Comparison of ENCODE assay signal across 23 cellular contexts in the genomic region with DNA sequence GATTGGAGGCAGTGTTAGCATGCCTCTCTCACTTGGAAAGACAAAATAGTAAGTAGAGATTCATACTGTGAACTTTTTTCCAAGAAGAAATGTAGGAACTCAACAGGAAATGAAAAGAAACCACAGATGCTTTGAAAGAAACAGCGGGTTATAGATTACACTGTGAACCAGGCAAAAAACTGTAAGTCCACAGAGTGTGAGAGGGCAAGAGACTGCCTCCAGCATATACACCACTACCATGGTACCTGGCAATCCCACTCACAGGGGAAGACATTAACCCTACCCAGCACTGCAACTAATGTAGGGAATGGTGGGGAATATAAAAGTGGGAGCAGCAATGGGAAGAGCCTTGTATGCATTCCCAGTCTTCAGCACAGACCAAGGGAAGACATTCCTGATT.
"Had no signal": no experiment of that assay in that cellular context is flagged by ENCODE, and none has a peak within 500 bp of the region (broad histone marks: within the 10 kb centered on the region; RNA-seq: fewer than 3 reads in every experiment).

No MANE protein-coding gene starts in this region.

- H3K27ac Mint-ChIP-seq: activated CD4-positive, alpha-beta T cell treated with anti-CD3 and anti-CD28 coated beads, Interleukin-2, amount 10 ng/mL, durations not matched to agents 24 days and 14 days; activated CD8-positive, alpha-beta memory T cell treated with anti-CD3 and anti-CD28 coated beads, Interleukin-2, amount 10 ng/mL, durations not matched to agents 7 days and 5 days; activated CD8-positive, alpha-beta T cell treated with anti-CD3 and anti-CD28 coated beads for 36 hours; activated naive CD8-positive, alpha-beta T cell treated with anti-CD3 and anti-CD28 coated beads, Interleukin-2, amount 50 U/mL, for 24 hours; activated T-helper 1 cell treated with anti-CD3 and anti-CD28 coated beads, Interleukin-12 subunit alpha, Interleukin-12 subunit beta, Interleukin-2, Interleukin-4 antibody, amounts not matched to agents 30 ng/mL and 10 ng/mL and 1 ng/mL, durations not matched to agents 14 hours and 24 hours and 36 hours; brain; mesothelial cell of epicardium; naive thymus-derived CD8-positive, alpha-beta T cell; T-helper 2 cell treated with Interferon-gamma antibody and Interleukin-4, amounts not matched to agents 5 μg/mL and 100 μg/mL, for 36 hours had no signal

- H3K27ac ChIP-seq: foreskin keratinocyte, left lung, ovary, prostate gland, stomach, suprapubic skin, tibial nerve, uterus, VCaP had no signal

- H3K27me3 Mint-ChIP-seq: activated CD4-positive, alpha-beta T cell treated with anti-CD3 and anti-CD28 coated beads, Interleukin-2, amount 10 ng/mL, durations not matched to agents 24 days and 14 days; activated CD8-positive, alpha-beta memory T cell treated with anti-CD3 and anti-CD28 coated beads, Interleukin-2, amount 10 ng/mL, durations not matched to agents 7 days and 5 days; activated CD8-positive, alpha-beta T cell treated with anti-CD3 and anti-CD28 coated beads for 36 hours; activated naive CD8-positive, alpha-beta T cell treated with anti-CD3 and anti-CD28 coated beads, Interleukin-2, amount 50 U/mL, for 24 hours; brain had no signal

- DNase-seq: activated CD4-positive, alpha-beta T cell treated with anti-CD3 and anti-CD28 coated beads, Interleukin-2, amount 10 ng/mL, durations not matched to agents 24 days and 14 days; activated CD8-positive, alpha-beta memory T cell treated with anti-CD3 and anti-CD28 coated beads, Interleukin-2, amount 10 ng/mL, durations not matched to agents 7 days and 5 days; activated CD8-positive, alpha-beta T cell treated with anti-CD3 and anti-CD28 coated beads for 36 hours; activated gamma-delta T cell; activated naive CD4-positive, alpha-beta T cell treated with anti-CD3 and anti-CD28 coated beads, Interleukin-2, amount 50 U/mL, for 16 hours; activated naive CD8-positive, alpha-beta T cell treated with anti-CD3 and anti-CD28 coated beads, Interleukin-2, amount 50 U/mL, for 24 hours; dermis blood vessel endothelial cell; effector CD8-positive, alpha-beta T cell; naive thymus-derived CD8-positive, alpha-beta T cell; ovary; stomach; uterus had no signal

- H3K27me3 ChIP-seq: left lung, ovary, stomach, suprapubic skin, tibial nerve, uterus had no signal

- H3K4me3 ChIP-seq: left lung, ovary, prostate gland, stomach, suprapubic skin, tibial nerve, uterus had no signal

- H3K9me3 Mint-ChIP-seq: activated CD4-positive, alpha-beta T cell treated with anti-CD3 and anti-CD28 coated beads, Interleukin-2, amount 10 ng/mL, durations not matched to agents 24 days and 14 days; activated naive CD8-positive, alpha-beta T cell treated with anti-CD3 and anti-CD28 coated beads, Interleukin-2, amount 50 U/mL, for 24 hours; activated T-helper 1 cell treated with anti-CD3 and anti-CD28 coated beads, Interleukin-12 subunit alpha, Interleukin-12 subunit beta, Interleukin-2, Interleukin-4 antibody, amounts not matched to agents 30 ng/mL and 10 ng/mL and 1 ng/mL, durations not matched to agents 14 hours and 24 hours and 36 hours had no signal

- ATAC-seq: activated CD4-positive, CD25-positive, alpha-beta regulatory T cell treated with anti-CD3 and anti-CD28 coated beads, Interleukin-2, amount 50 U/mL, for 24 hours; activated CD8-positive, alpha-beta memory T cell treated with anti-CD3 and anti-CD28 coated beads, Interleukin-2, amount 10 ng/mL, durations not matched to agents 7 days and 5 days; activated CD8-positive, alpha-beta T cell treated with anti-CD3 and anti-CD28 coated beads for 36 hours; activated naive CD8-positive, alpha-beta T cell treated with anti-CD3 and anti-CD28 coated beads, Interleukin-2, amount 50 U/mL, for 24 hours; naive thymus-derived CD8-positive, alpha-beta T cell had no signal

- H3K9me3 ChIP-seq: ovary, prostate gland, suprapubic skin, uterus had no signal

- H3K36me3 Mint-ChIP-seq: activated CD8-positive, alpha-beta memory T cell treated with anti-CD3 and anti-CD28 coated beads, Interleukin-2, amount 10 ng/mL, durations not matched to agents 7 days and 5 days; brain; mesothelial cell of epicardium had no signal

- H3K36me3 ChIP-seq: left lung, ovary, prostate gland, stomach, suprapubic skin, tibial nerve, uterus had no signal

- H3K4me1 Mint-ChIP-seq: activated CD8-positive, alpha-beta memory T cell treated with anti-CD3 and anti-CD28 coated beads, Interleukin-2, amount 10 ng/mL, durations not matched to agents 7 days and 5 days; activated naive CD8-positive, alpha-beta T cell treated with anti-CD3 and anti-CD28 coated beads, Interleukin-2, amount 50 U/mL, for 24 hours; brain; naive thymus-derived CD8-positive, alpha-beta T cell had no signal

- H3K4me3 Mint-ChIP-seq: activated CD4-positive, alpha-beta T cell treated with anti-CD3 and anti-CD28 coated beads, Interleukin-2, amount 10 ng/mL, durations not matched to agents 24 days and 14 days; activated CD8-positive, alpha-beta memory T cell treated with anti-CD3 and anti-CD28 coated beads, Interleukin-2, amount 10 ng/mL, durations not matched to agents 7 days and 5 days; activated CD8-positive, alpha-beta T cell treated with anti-CD3 and anti-CD28 coated beads for 36 hours; activated naive CD8-positive, alpha-beta T cell treated with anti-CD3 and anti-CD28 coated beads, Interleukin-2, amount 50 U/mL, for 24 hours; activated T-helper 1 cell treated with anti-CD3 and anti-CD28 coated beads, Interleukin-12 subunit alpha, Interleukin-12 subunit beta, Interleukin-2, Interleukin-4 antibody, amounts not matched to agents 30 ng/mL and 10 ng/mL and 1 ng/mL, durations not matched to agents 14 hours and 24 hours and 36 hours; brain; mesothelial cell of epicardium; naive thymus-derived CD8-positive, alpha-beta T cell; T-helper 2 cell treated with Interferon-gamma antibody and Interleukin-4, amounts not matched to agents 5 μg/mL and 100 μg/mL, for 36 hours had no signal

- H3K4me1 ChIP-seq: foreskin keratinocyte, left lung, prostate gland, stomach, suprapubic skin, tibial nerve, uterus had no signal
